8 cellular contexts compared by ENCODE assay signal in genomic region chr14:105474478-105475268, GRCh38. TPM values are rescaled to one million over a fixed set of nuclear protein-coding genes. Genes with fewer than 3 reads are reported as not detected.
DNase-seq lines count a peak whose midpoint lies in the region; ATAC-seq and TF ChIP-seq lines count a peak whose summit lies in the region.

TSS of gene CRIP2 (plus strand) at chr14:105474821. CDS start at chr14:105474863, 42 bp downstream.

- WGBS in prostate gland, result 0% methylated on average over 12 of the region's 118 CpGs

- peak within 1 kb of the TSS; percentile 84 for H3K27ac ChIP-seq in angular gyrus (ENCODE audit: low read depth, low read length)
- H3K27ac ChIP-seq in left ventricle myocardium inferior (replicated peaks), result peak within 1 kb of the TSS; percentile 100
- H3K27ac ChIP-seq in prostate gland, result peak within 1 kb of the TSS; percentile 81 to 85

- H3K4me3 Mint-ChIP-seq in activated CD4-positive, alpha-beta T cell treated with anti-CD3 and anti-CD28 coated beads, Interleukin-2, amount 10 ng/mL, durations not matched to agents 7 days and 5 days, result peak within 1 kb of the TSS; percentile 67

- H3K27me3 ChIP-seq in left ventricle myocardium inferior (ENCODE audit: low read depth), result no peaks in the 10 kb centered on the region
- no peaks in the 10 kb centered on the region for H3K27me3 ChIP-seq in prostate gland (replicated peaks; ENCODE audit: insufficient read depth)

- no peak for TF ChIP-seq CTCF in left ventricle myocardium inferior (IDR thresholded peaks at IDR 0.05; ENCODE audit: borderline replicate concordance)
- TF ChIP-seq CTCF in prostate gland (IDR thresholded peaks at IDR 0.05), result no peak

- no peaks in the 10 kb centered on the region for H3K9me3 Mint-ChIP-seq in activated CD4-positive, alpha-beta T cell treated with anti-CD3 and anti-CD28 coated beads, Interleukin-2, amount 10 ng/mL, durations not matched to agents 7 days and 5 days

- peaks cover 2% of the 10 kb centered on the region for H3K36me3 Mint-ChIP-seq in activated CD4-positive, alpha-beta T cell treated with anti-CD3 and anti-CD28 coated beads, Interleukin-2, amount 10 ng/mL, durations not matched to agents 7 days and 5 days (ENCODE audit: low read depth)

- H3K4me1 Mint-ChIP-seq in activated CD4-positive, alpha-beta T cell treated with anti-CD3 and anti-CD28 coated beads, Interleukin-2, amount 10 ng/mL, durations not matched to agents 7 days and 5 days, result peaks cover 9% of the 10 kb centered on the region

- DNase-seq in activated CD4-positive, alpha-beta T cell treated with anti-CD3 and anti-CD28 coated beads, Interleukin-2, amount 10 ng/mL, durations not matched to agents 7 days and 5 days, result peak; percentile 33
- no peak for DNase-seq in activated CD4-positive, alpha-beta T cell treated with anti-CD3 and anti-CD28 coated beads, Interleukin-2, amount 50 U/mL, for 4 hours
- DNase-seq in NCI-H2171 treated with DMSO at 0.1 percent for 48 hours (lab: John Stamatoyannopoulos, UW), result peak; percentile 58
- DNase-seq in left ventricle myocardium inferior, result peak; percentile 77
- DNase-seq in prostate gland (ENCODE audit: low spot score), result no peak
- DNase-seq in stimulated activated CD4-positive, alpha-beta T cell treated with anti-CD3 and anti-CD28 coated beads, Interleukin-4, amount 100 ng/mL, for 4 hours, result no peak

- ATAC-seq in GM19324 (IDR thresholded peaks at IDR 0.05; ENCODE audit: low FRiP score, unreplicated experiment), result no peak

- H3K9me3 ChIP-seq in left ventricle myocardium inferior (replicated peaks), result no peaks in the 10 kb centered on the region
- H3K9me3 ChIP-seq in prostate gland, result no peaks in the 10 kb centered on the region

- peaks cover 19% of the 10 kb centered on the region for H3K36me3 ChIP-seq in left ventricle myocardium inferior
- H3K36me3 ChIP-seq in prostate gland, result no peaks in the 10 kb centered on the region

- H3K4me1 ChIP-seq in left ventricle myocardium inferior, result peaks cover 91% of the 10 kb centered on the region
- peaks cover 37% of the 10 kb centered on the region for H3K4me1 ChIP-seq in prostate gland (replicated peaks)

- intact Hi-C loops in left ventricle myocardium inferior (cut with micrococcal nuclease) (no loop called here), prostate gland (cut with DNase I) (no loop called here)

- H3K27me3 Mint-ChIP-seq in activated CD4-positive, alpha-beta T cell treated with anti-CD3 and anti-CD28 coated beads, Interleukin-2, amount 10 ng/mL, durations not matched to agents 7 days and 5 days, result peaks cover 22% of the 10 kb centered on the region

- POLR2A ChIA-PET in activated CD4-positive, alpha-beta T cell treated with anti-CD3 and anti-CD28 coated beads, Interleukin-2, amount 10 ng/mL, durations not matched to agents 7 days and 5 days (lab: Charles Lee), result no interaction called here

- CTCF ChIA-PET in activated CD4-positive, alpha-beta T cell treated with anti-CD3 and anti-CD28 coated beads, Interleukin-2, amount 10 ng/mL, durations not matched to agents 7 days and 5 days (lab: Charles Lee), result interaction anchor here (2.2 kb wide), 1 partner anchor 17 kb away, joined by 5 read pairs; no protein-coding TSS in a partner anchor

- H3K4me3 ChIP-seq in left ventricle myocardium inferior (peak within 1 kb of the TSS; percentile 92), prostate gland (peak within 1 kb of the TSS; percentile 50 to 73)

- TF ChIP-seq POLR2A in prostate gland (IDR thresholded peaks at IDR 0.05), result peak; percentile 79

- no peak within 1 kb of the TSS for H3K27ac Mint-ChIP-seq in activated CD4-positive, alpha-beta T cell treated with anti-CD3 and anti-CD28 coated beads, Interleukin-2, amount 10 ng/mL, durations not matched to agents 7 days and 5 days

RNA-seq across cellular contexts. Expression of gene CRIP2, which starts in this region (rescaled TPM):
- 1 to 10 TPM in 1 of 2 experiments, under 1 TPM in 1; 0.64 to 1.8 TPM for total RNA-seq in activated CD4-positive, alpha-beta T cell treated with anti-CD3 and anti-CD28 coated beads, Interleukin-2, amount 10 ng/mL, durations not matched to agents 7 days and 5 days
- 1,068 TPM for total RNA-seq in left ventricle myocardium inferior
- 100 to 1,000 TPM in 1 of 2 donors, 10 to 100 TPM in 1; 86.7 to 134 TPM for total RNA-seq in prostate gland

Comparison
In these comparisons a context has a peak if more than half of its experiments do, and no peak if none do; other contexts are left out.
1. RNA of gene CRIP2 (total RNA-seq): 1,068 TPM in left ventricle myocardium inferior (single experiment) and 86.7 to 134 TPM in prostate gland; 0.64 to 1.8 TPM in activated CD4-positive, alpha-beta T cell treated with anti-CD3 and anti-CD28 coated beads, Interleukin-2, amount 10 ng/mL, durations not matched to agents 7 days and 5 days; every median in the first group is over 10 times any median in the second.
2. DNase-seq: peak in activated CD4-positive, alpha-beta T cell treated with anti-CD3 and anti-CD28 coated beads, Interleukin-2, amount 10 ng/mL, durations not matched to agents 7 days and 5 days (single experiment), NCI-H2171 treated with DMSO at 0.1 percent for 48 hours (single experiment) and left ventricle myocardium inferior (single experiment); none in activated CD4-positive, alpha-beta T cell treated with anti-CD3 and anti-CD28 coated beads, Interleukin-2, amount 50 U/mL, for 4 hours (0 of 2), prostate gland (single experiment) and stimulated activated CD4-positive, alpha-beta T cell treated with anti-CD3 and anti-CD28 coated beads, Interleukin-4, amount 100 ng/mL, for 4 hours (0 of 2).
3. Peak in every context shown above with its lines, with median percentiles within 50 percentile points of each other: H3K27ac ChIP-seq.